In genomic region chr1:178940022-178940765, GRCh38 we compare ENCODE assay signal across 16 cellular contexts.
DNase-seq lines count a peak whose midpoint lies in the region; ATAC-seq and TF ChIP-seq lines count a peak whose summit lies in the region.
"Had no signal": no experiment of that assay in that cellular context is flagged by ENCODE, and none has a peak within 500 bp of the region (broad histone marks: within the 10 kb centered on the region; RNA-seq: fewer than 3 reads in every experiment).

No MANE protein-coding gene starts in this region.

- DNase-seq in HCEC 1CT (peak; percentile 44), iris pigment epithelial cell (ENCODE audit: low read depth) (peak; percentile 18), activated T-cell treated with anti-CD3 and anti-CD28 coated beads for 4 hours (no peak)
- no peak for DNase-seq in activated naive CD8-positive, alpha-beta T cell treated with anti-CD3 and anti-CD28 coated beads for 36 hours
- DNase-seq in effector CD4-positive, alpha-beta T cell = no peak
- DNase-seq: activated CD8-positive, alpha-beta memory T cell treated with anti-CD3 and anti-CD28 coated beads, Interleukin-2, amount 10 ng/mL, durations not matched to agents 7 days and 5 days; activated gamma-delta T cell treated with Interleukin-2 at 50 U/mL for 16 hours; kidney; NCI-H1092 treated with DMSO at 0.1 percent for 48 hours; pancreas; T-helper 2 cell had no signal

- H3K27ac ChIP-seq in stomach smooth muscle (ENCODE audit: low read length) = peak overlapping the region; percentile 98

- H3K4me1 ChIP-seq in stomach smooth muscle (ENCODE audit: control insufficient read depth, insufficient read depth, low read length) = peaks cover 66% of the 10 kb centered on the region
- H3K4me1 ChIP-seq: pancreas had no signal

- peak overlapping the region; percentile 47 to 87 for H3K9ac ChIP-seq in stomach smooth muscle (ENCODE audit: low read length in 2 of 2)

- no peaks in the 10 kb centered on the region for H3K36me3 Mint-ChIP-seq in brain
- no peaks in the 10 kb centered on the region for H3K36me3 Mint-ChIP-seq in activated naive CD8-positive, alpha-beta T cell treated with anti-CD3 and anti-CD28 coated beads for 36 hours
- H3K36me3 Mint-ChIP-seq: activated CD8-positive, alpha-beta memory T cell treated with anti-CD3 and anti-CD28 coated beads, Interleukin-2, amount 10 ng/mL, durations not matched to agents 7 days and 5 days had no signal

- H3K36me3 ChIP-seq in stomach smooth muscle (ENCODE audit: control insufficient read depth in 2 of 2, insufficient read depth in 2 of 2, low read length in 2 of 2) = no peaks in the 10 kb centered on the region
- H3K36me3 ChIP-seq: pancreas had no signal

- ATAC-seq in HG02610 (IDR thresholded peaks at IDR 0.05; ENCODE audit: unreplicated experiment) = no peak
- ATAC-seq: activated CD8-positive, alpha-beta memory T cell treated with anti-CD3 and anti-CD28 coated beads, Interleukin-2, amount 10 ng/mL, durations not matched to agents 7 days and 5 days had no signal

- peak overlapping the region in 1 of 2 donors; percentile 15 for H3K4me3 ChIP-seq in stomach smooth muscle (ENCODE audit: low read length in 2 of 2)
- H3K4me3 ChIP-seq: pancreas had no signal

- H3K27me3 ChIP-seq in stomach smooth muscle (ENCODE audit: control insufficient read depth in 1 of 2, insufficient read depth in 2 of 2, low read length in 2 of 2) = no peaks in the 10 kb centered on the region
- H3K27me3 ChIP-seq: pancreas had no signal

- H3K4me3 Mint-ChIP-seq in brain = peak overlapping the region in 2 of 5 experiments; percentile 36 to 42
- H3K4me3 Mint-ChIP-seq in activated naive CD8-positive, alpha-beta T cell treated with anti-CD3 and anti-CD28 coated beads for 36 hours = no peak overlapping the region
- H3K4me3 Mint-ChIP-seq: activated CD8-positive, alpha-beta memory T cell treated with anti-CD3 and anti-CD28 coated beads, Interleukin-2, amount 10 ng/mL, durations not matched to agents 7 days and 5 days; B cell; stimulated activated naive CD8-positive, alpha-beta T cell treated with anti-CD3 and anti-CD28 coated beads, Interleukin-15, Interleukin-2, amounts not matched to agents 100 ng/mL and 50 ng/mL, for 24 hours had no signal

- peak overlapping the region; percentile 69 to 97 (median 82) for H3K27ac Mint-ChIP-seq in brain
- H3K27ac Mint-ChIP-seq in activated naive CD8-positive, alpha-beta T cell treated with anti-CD3 and anti-CD28 coated beads for 36 hours = no peak overlapping the region
- H3K27ac Mint-ChIP-seq: activated CD8-positive, alpha-beta memory T cell treated with anti-CD3 and anti-CD28 coated beads, Interleukin-2, amount 10 ng/mL, durations not matched to agents 7 days and 5 days; B cell; stimulated activated naive CD8-positive, alpha-beta T cell treated with anti-CD3 and anti-CD28 coated beads, Interleukin-15, Interleukin-2, amounts not matched to agents 100 ng/mL and 50 ng/mL, for 24 hours had no signal

- H3K4me1 Mint-ChIP-seq in brain = peaks cover 40% of the 10 kb centered on the region
- peaks cover 5% of the 10 kb centered on the region for H3K4me1 Mint-ChIP-seq in activated naive CD8-positive, alpha-beta T cell treated with anti-CD3 and anti-CD28 coated beads for 36 hours

- TF ChIP-seq CTCF in brain (conservative IDR thresholded peaks at IDR 0.05) = no peak

- H3K27me3 Mint-ChIP-seq in brain = peaks cover 8% of the 10 kb centered on the region
- peaks cover 3% of the 10 kb centered on the region for H3K27me3 Mint-ChIP-seq in activated naive CD8-positive, alpha-beta T cell treated with anti-CD3 and anti-CD28 coated beads for 36 hours

- no peaks in the 10 kb centered on the region for H3K9me3 Mint-ChIP-seq in brain
- H3K9me3 Mint-ChIP-seq in activated naive CD8-positive, alpha-beta T cell treated with anti-CD3 and anti-CD28 coated beads for 36 hours = no peaks in the 10 kb centered on the region
- H3K9me3 Mint-ChIP-seq: stimulated activated naive CD8-positive, alpha-beta T cell treated with anti-CD3 and anti-CD28 coated beads, Interleukin-15, Interleukin-2, amounts not matched to agents 100 ng/mL and 50 ng/mL, for 24 hours had no signal

- H3K9me3 ChIP-seq in stomach smooth muscle (ENCODE audit: control insufficient read depth in 2 of 2, low read length in 2 of 2) = no peaks in the 10 kb centered on the region
- H3K9me3 ChIP-seq: pancreas had no signal

Comparison
In these comparisons a context has a peak if more than half of its experiments do, and no peak if none do; other contexts are left out.
1. DNase-seq: peak in HCEC 1CT (single experiment) and iris pigment epithelial cell (single experiment); none in activated naive CD8-positive, alpha-beta T cell treated with anti-CD3 and anti-CD28 coated beads for 36 hours (single experiment), effector CD4-positive, alpha-beta T cell (single experiment) and activated T-cell treated with anti-CD3 and anti-CD28 coated beads for 4 hours (single experiment).